In genomic region chr4:100461796-100462195, GRCh38 we compare ENCODE assay signal across 1 cellular context.
TF ChIP-seq lines count a peak whose summit lies in the region.

No MANE protein-coding gene starts in this region.

TF ChIP-seq in A549, 52 proteins besides CTCF, POLR2A, EP300 and RAD21 (continued from another document):
- TF ChIP-seq HEYL (CRISPR knock-in tag; IDR thresholded peaks at IDR 0.05) (no peak), BHLHE40 (IDR thresholded peaks at IDR 0.05; ENCODE audit: low read depth, low read length) (no peak)
- TF ChIP-seq, protein P1, sequence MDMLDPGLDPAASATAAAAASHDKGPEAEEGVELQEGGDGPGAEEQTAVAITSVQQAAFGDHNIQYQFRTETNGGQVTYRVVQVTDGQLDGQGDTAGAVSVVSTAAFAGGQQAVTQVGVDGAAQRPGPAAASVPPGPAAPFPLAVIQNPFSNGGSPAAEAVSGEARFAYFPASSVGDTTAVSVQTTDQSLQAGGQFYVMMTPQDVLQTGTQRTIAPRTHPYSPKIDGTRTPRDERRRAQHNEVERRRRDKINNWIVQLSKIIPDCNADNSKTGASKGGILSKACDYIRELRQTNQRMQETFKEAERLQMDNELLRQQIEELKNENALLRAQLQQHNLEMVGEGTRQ (IDR thresholded peaks at IDR 0.05), result no peak
